ENCODE assay signal across 1 cellular context in genomic region chr17:75904749-75905521, GRCh38.
TF ChIP-seq lines count a peak whose summit lies in the region.

Gene MRPL38, minus strand, starts transcription at chr17:75904884. Its CDS starts 9 bp downstream, at chr17:75904875.

TF ChIP-seq in HepG2, 621 proteins besides CTCF, POLR2A, EP300 and RAD21 (continued from another document and continues in another):
- TF ChIP-seq, protein P1, sequence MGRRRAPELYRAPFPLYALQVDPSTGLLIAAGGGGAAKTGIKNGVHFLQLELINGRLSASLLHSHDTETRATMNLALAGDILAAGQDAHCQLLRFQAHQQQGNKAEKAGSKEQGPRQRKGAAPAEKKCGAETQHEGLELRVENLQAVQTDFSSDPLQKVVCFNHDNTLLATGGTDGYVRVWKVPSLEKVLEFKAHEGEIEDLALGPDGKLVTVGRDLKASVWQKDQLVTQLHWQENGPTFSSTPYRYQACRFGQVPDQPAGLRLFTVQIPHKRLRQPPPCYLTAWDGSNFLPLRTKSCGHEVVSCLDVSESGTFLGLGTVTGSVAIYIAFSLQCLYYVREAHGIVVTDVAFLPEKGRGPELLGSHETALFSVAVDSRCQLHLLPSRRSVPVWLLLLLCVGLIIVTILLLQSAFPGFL (CRISPR knock-in tag; IDR thresholded peaks at IDR 0.05) = no peak
- TF ChIP-seq ZNF143 (CRISPR knock-in tag; IDR thresholded peaks at IDR 0.05) (peak; percentile 77; the same call in 1 of the 2 replicates), ZSCAN12 (CRISPR knock-in tag; IDR thresholded peaks at IDR 0.05) (peak; percentile 70; the same call in 1 of the 2 replicates), IRF9 (CRISPR knock-in tag; IDR thresholded peaks at IDR 0.05; ENCODE audit: borderline replicate concordance) (peak; percentile 94), ZFP82 (CRISPR knock-in tag; IDR thresholded peaks at IDR 0.05; ENCODE audit: borderline replicate concordance) (0 out of 2 replicates have a peak, but pooled peaks have one; percentile 44), ZNF782 (CRISPR knock-in tag; IDR thresholded peaks at IDR 0.05; ENCODE audit: borderline replicate concordance) (no peak), ARID4A (CRISPR knock-in tag; IDR thresholded peaks at IDR 0.05; ENCODE audit: borderline replicate concordance) (peak; percentile 93; the same call in 1 of the 2 replicates), ZNF703 (CRISPR knock-in tag; IDR thresholded peaks at IDR 0.05; ENCODE audit: borderline replicate concordance) (no peak), ZNF34 (CRISPR knock-in tag; IDR thresholded peaks at IDR 0.05; ENCODE audit: borderline replicate concordance) (no peak), CC2D1A (CRISPR knock-in tag; IDR thresholded peaks at IDR 0.05) (0 out of 2 replicates have a peak, but pooled peaks have one; percentile 70), SMARCE1 (IDR thresholded peaks at IDR 0.05; ENCODE audit: borderline replicate concordance) (no peak), PHB2 (IDR thresholded peaks at IDR 0.05; ENCODE audit: partially characterized antibody) (no peak), ZNF282 (IDR thresholded peaks at IDR 0.05; ENCODE audit: partially characterized antibody) (no peak), KDM4B (CRISPR knock-in tag; IDR thresholded peaks at IDR 0.05) (peak; percentile 97), ZNF251 (CRISPR knock-in tag; IDR thresholded peaks at IDR 0.05) (no peak), ZNF564 (CRISPR knock-in tag; IDR thresholded peaks at IDR 0.05) (peak; percentile 96), ZNF878 (CRISPR knock-in tag; IDR thresholded peaks at IDR 0.05) (peak; percentile 93), SATB2 (CRISPR knock-in tag; IDR thresholded peaks at IDR 0.05) (no peak; the same call in 1 of the 2 replicates), ZBTB4 (CRISPR knock-in tag; IDR thresholded peaks at IDR 0.05; ENCODE audit: borderline replicate concordance) (peak; percentile 94), SMC3 (IDR thresholded peaks at IDR 0.05; ENCODE audit: low read length) (peak; percentile 61; the same call in 1 of the 2 replicates), ZNF709 (CRISPR knock-in tag; IDR thresholded peaks at IDR 0.05) (peak; percentile 72; the same call in 1 of the 2 replicates), ZNF816 (CRISPR knock-in tag; IDR thresholded peaks at IDR 0.05; ENCODE audit: borderline replicate concordance) (peak; percentile 41; the same call in 1 of the 2 replicates), FOSL2 (CRISPR knock-in tag; IDR thresholded peaks at IDR 0.05) (peak; percentile 71), NFE2 (CRISPR knock-in tag; IDR thresholded peaks at IDR 0.05) (0 out of 2 replicates have a peak, but pooled peaks have one; percentile 8), NR1H2 (CRISPR knock-in tag; IDR thresholded peaks at IDR 0.05; ENCODE audit: borderline replicate concordance, low read depth) (no peak), TCF7L2 (IDR thresholded peaks at IDR 0.05; ENCODE audit: low read depth, low read length) (no peak), ZNF275 (CRISPR knock-in tag; IDR thresholded peaks at IDR 0.05; ENCODE audit: borderline replicate concordance) (peak; percentile 99), SETDB1 (CRISPR knock-in tag; IDR thresholded peaks at IDR 0.05; ENCODE audit: borderline replicate concordance) (0 out of 2 replicates have a peak, but pooled peaks have one; percentile 46), ZNF350 (CRISPR knock-in tag; IDR thresholded peaks at IDR 0.05; ENCODE audit: borderline replicate concordance, low read depth) (peak; percentile 83), ZFX (CRISPR knock-in tag; IDR thresholded peaks at IDR 0.05; ENCODE audit: low read depth) (peak; percentile 99), POLR2AphosphoS5 (IDR thresholded peaks at IDR 0.05; ENCODE audit: low read depth, low read length) (peak; percentile 73), ZNF557 (CRISPR knock-in tag; IDR thresholded peaks at IDR 0.05) (peak; percentile 94; the same call in 1 of the 2 replicates)
- TF ChIP-seq, protein P2, sequence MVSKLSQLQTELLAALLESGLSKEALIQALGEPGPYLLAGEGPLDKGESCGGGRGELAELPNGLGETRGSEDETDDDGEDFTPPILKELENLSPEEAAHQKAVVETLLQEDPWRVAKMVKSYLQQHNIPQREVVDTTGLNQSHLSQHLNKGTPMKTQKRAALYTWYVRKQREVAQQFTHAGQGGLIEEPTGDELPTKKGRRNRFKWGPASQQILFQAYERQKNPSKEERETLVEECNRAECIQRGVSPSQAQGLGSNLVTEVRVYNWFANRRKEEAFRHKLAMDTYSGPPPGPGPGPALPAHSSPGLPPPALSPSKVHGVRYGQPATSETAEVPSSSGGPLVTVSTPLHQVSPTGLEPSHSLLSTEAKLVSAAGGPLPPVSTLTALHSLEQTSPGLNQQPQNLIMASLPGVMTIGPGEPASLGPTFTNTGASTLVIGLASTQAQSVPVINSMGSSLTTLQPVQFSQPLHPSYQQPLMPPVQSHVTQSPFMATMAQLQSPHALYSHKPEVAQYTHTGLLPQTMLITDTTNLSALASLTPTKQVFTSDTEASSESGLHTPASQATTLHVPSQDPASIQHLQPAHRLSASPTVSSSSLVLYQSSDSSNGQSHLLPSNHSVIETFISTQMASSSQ (IDR thresholded peaks at IDR 0.05; ENCODE audit: low read depth) = no peak
- TF ChIP-seq, protein P2 (CRISPR knock-in tag; IDR thresholded peaks at IDR 0.05; ENCODE audit: borderline replicate concordance) = peak; percentile 76; the same call in 1 of the 2 replicates
- TF ChIP-seq, protein P3, sequence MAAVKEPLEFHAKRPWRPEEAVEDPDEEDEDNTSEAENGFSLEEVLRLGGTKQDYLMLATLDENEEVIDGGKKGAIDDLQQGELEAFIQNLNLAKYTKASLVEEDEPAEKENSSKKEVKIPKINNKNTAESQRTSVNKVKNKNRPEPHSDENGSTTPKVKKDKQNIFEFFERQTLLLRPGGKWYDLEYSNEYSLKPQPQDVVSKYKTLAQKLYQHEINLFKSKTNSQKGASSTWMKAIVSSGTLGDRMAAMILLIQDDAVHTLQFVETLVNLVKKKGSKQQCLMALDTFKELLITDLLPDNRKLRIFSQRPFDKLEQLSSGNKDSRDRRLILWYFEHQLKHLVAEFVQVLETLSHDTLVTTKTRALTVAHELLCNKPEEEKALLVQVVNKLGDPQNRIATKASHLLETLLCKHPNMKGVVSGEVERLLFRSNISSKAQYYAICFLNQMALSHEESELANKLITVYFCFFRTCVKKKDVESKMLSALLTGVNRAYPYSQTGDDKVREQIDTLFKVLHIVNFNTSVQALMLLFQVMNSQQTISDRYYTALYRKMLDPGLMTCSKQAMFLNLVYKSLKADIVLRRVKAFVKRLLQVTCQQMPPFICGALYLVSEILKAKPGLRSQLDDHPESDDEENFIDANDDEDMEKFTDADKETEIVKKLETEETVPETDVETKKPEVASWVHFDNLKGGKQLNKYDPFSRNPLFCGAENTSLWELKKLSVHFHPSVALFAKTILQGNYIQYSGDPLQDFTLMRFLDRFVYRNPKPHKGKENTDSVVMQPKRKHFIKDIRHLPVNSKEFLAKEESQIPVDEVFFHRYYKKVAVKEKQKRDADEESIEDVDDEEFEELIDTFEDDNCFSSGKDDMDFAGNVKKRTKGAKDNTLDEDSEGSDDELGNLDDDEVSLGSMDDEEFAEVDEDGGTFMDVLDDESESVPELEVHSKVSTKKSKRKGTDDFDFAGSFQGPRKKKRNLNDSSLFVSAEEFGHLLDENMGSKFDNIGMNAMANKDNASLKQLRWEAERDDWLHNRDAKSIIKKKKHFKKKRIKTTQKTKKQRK (IDR thresholded peaks at IDR 0.05; ENCODE audit: low read length) = no peak
